In genomic region chr19:47386582-47386981, GRCh38 we compare ENCODE assay signal across 4 cellular contexts. TPM values are rescaled to one million over a fixed set of nuclear protein-coding genes. Genes with fewer than 3 reads are reported as not detected.
"Had no signal": no experiment of that assay in that cellular context is flagged by ENCODE, and none has a peak within 500 bp of the region (broad histone marks: within the 10 kb centered on the region; RNA-seq: fewer than 3 reads in every experiment).

No MANE protein-coding gene starts in this region.

RNA-seq across cellular contexts. Expression of gene C5AR2, which starts 54.6 kb away (rescaled TPM):
- total RNA-seq: LHCN-M2, PC-3, SJSA1 had no signal
- polyA plus RNA-seq: SK-N-SH had no signal
